In genomic region chr1:113195115-113195845, GRCh38 we compare ENCODE assay signal across 20 cellular contexts.
"Had no signal": no experiment of that assay in that cellular context is flagged by ENCODE, and none has a peak within 500 bp of the region (broad histone marks: within the 10 kb centered on the region; RNA-seq: fewer than 3 reads in every experiment).

No MANE protein-coding gene starts in this region.

- H3K4me3 Mint-ChIP-seq: activated CD8-positive, alpha-beta T cell treated with anti-CD3 and anti-CD28 coated beads for 36 hours; activated naive CD8-positive, alpha-beta T cell treated with anti-CD3 and anti-CD28 coated beads, Interleukin-2, amount 10 ng/mL, durations not matched to agents 7 days and 5 days; activated T-helper 17 cell treated with anti-CD3 and anti-CD28 coated beads, Interleukin-2, amount 50 U/mL, for 72 hours; mesothelial cell of epicardium; nephron progenitor cell had no signal

- H3K36me3 Mint-ChIP-seq: activated naive CD8-positive, alpha-beta T cell treated with anti-CD3 and anti-CD28 coated beads, Interleukin-2, amount 10 ng/mL, durations not matched to agents 7 days and 5 days had no signal

- H3K27me3 Mint-ChIP-seq: activated naive CD8-positive, alpha-beta T cell treated with anti-CD3 and anti-CD28 coated beads, Interleukin-2, amount 10 ng/mL, durations not matched to agents 7 days and 5 days had no signal

- H3K4me1 Mint-ChIP-seq: activated naive CD8-positive, alpha-beta T cell treated with anti-CD3 and anti-CD28 coated beads, Interleukin-2, amount 10 ng/mL, durations not matched to agents 7 days and 5 days; activated T-helper 17 cell treated with anti-CD3 and anti-CD28 coated beads, Interleukin-2, amount 50 U/mL, for 72 hours had no signal

- H3K27ac Mint-ChIP-seq: activated CD8-positive, alpha-beta T cell treated with anti-CD3 and anti-CD28 coated beads for 36 hours; activated naive CD8-positive, alpha-beta T cell treated with anti-CD3 and anti-CD28 coated beads, Interleukin-2, amount 10 ng/mL, durations not matched to agents 7 days and 5 days; activated T-helper 17 cell treated with anti-CD3 and anti-CD28 coated beads, Interleukin-2, amount 50 U/mL, for 72 hours; mesothelial cell of epicardium; nephron progenitor cell had no signal

- H3K27ac ChIP-seq: body of pancreas, dorsolateral prefrontal cortex, left lung, tibial artery had no signal

- ATAC-seq: activated CD8-positive, alpha-beta T cell treated with anti-CD3 and anti-CD28 coated beads for 36 hours; activated T-helper 17 cell treated with anti-CD3 and anti-CD28 coated beads, Interleukin-2, amount 50 U/mL, for 72 hours; body of pancreas; left lung; stimulated activated naive CD8-positive, alpha-beta T cell treated with anti-CD3 and anti-CD28 coated beads, Interleukin-15, Interleukin-2, amounts not matched to agents 100 U/mL and 50 U/mL, for 24 hours had no signal

- H3K27me3 ChIP-seq: body of pancreas, dorsolateral prefrontal cortex, left lung had no signal

- H3K36me3 ChIP-seq: left lung, tibial artery had no signal

- H3K4me3 ChIP-seq: body of pancreas, dorsolateral prefrontal cortex, left lung, tibial artery had no signal

- H3K9me3 ChIP-seq: body of pancreas, left lung, tibial artery had no signal

- DNase-seq: activated CD4-positive, alpha-beta T cell treated with anti-CD3 and anti-CD28 coated beads for 48 hours; activated CD4-positive, CD25-positive, alpha-beta regulatory T cell; activated CD8-positive, alpha-beta T cell treated with anti-CD3 and anti-CD28 coated beads for 36 hours; activated naive CD4-positive, alpha-beta T cell; activated naive CD8-positive, alpha-beta T cell treated with anti-CD3 and anti-CD28 coated beads, Interleukin-2, amount 10 ng/mL, durations not matched to agents 7 days and 5 days; activated T-cell treated with anti-CD3 and anti-CD28 coated beads, Interleukin-2, amount 50 U/mL, for 1 hour; body of pancreas; dorsolateral prefrontal cortex; foreskin melanocyte; glutamatergic neuron; kidney; left lung; nephron progenitor cell; occipital lobe; posterior cingulate gyrus; stimulated activated naive CD8-positive, alpha-beta T cell treated with anti-CD3 and anti-CD28 coated beads, Interleukin-15, Interleukin-2, amounts not matched to agents 100 U/mL and 50 U/mL, for 24 hours; substantia nigra; tibial artery had no signal

- FAIRE-seq: kidney had no signal

- H3K4me1 ChIP-seq: body of pancreas, left lung, tibial artery had no signal
